9 cellular contexts compared by ENCODE assay signal in the genomic region with DNA sequence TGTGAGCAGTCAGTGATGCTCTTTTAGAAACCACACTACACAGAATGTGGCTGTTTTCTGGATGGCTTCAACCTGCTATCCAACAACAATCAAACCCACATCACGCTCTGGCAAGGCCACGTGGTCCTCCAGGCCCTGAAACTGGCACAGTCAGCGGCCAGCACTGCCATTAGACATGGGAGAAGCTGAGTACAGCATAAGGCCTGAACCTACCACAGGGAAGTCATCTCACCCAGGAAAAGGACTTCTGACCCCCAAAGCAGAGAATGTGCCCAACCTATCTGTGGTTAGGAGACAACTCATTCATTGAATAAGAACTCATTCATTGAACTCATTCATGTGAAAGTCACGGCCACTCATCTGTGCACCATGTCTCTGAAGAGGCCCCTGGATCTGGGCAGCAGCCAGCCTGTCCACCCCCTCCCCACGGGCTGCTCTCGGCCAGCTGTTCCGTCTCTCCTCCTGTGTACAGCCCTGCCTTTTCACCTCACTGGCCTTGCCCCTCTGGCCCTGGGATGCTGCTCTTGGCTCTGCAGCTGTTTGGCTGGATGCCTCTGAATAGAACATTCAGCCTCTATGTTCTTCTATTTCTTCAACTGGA. TPM values are rescaled to one million over a fixed set of nuclear protein-coding genes. Genes with fewer than 3 reads are reported as not detected.
DNase-seq lines count a peak whose midpoint lies in the region; ATAC-seq and TF ChIP-seq lines count a peak whose summit lies in the region.
"Had no signal": no experiment of that assay in that cellular context is flagged by ENCODE, and none has a peak within 500 bp of the region (broad histone marks: within the 10 kb centered on the region; RNA-seq: fewer than 3 reads in every experiment).

No MANE protein-coding gene starts in this region.

- no peaks in the 10 kb centered on the region for H3K36me3 ChIP-seq in body of pancreas (replicated peaks in 1 of 2; ENCODE audit: insufficient read depth in 1 of 2, low read depth in 2 of 2)
- H3K36me3 ChIP-seq in gastrocnemius medialis = no peaks in the 10 kb centered on the region

- ATAC-seq in body of pancreas (no peak), gastrocnemius medialis (no peak), HG02678 (IDR thresholded peaks at IDR 0.05; ENCODE audit: unreplicated experiment) (no peak), GM18520 (IDR thresholded peaks at IDR 0.05; ENCODE audit: unreplicated experiment) (no peak)
- ATAC-seq: effector memory CD8-positive, alpha-beta T cell had no signal

- peaks cover 54% of the 10 kb centered on the region for H3K4me1 ChIP-seq in body of pancreas
- H3K4me1 ChIP-seq in gastrocnemius medialis = peaks cover 62% of the 10 kb centered on the region in 2 donors

- TF ChIP-seq POLR2A in body of pancreas (IDR thresholded peaks at IDR 0.05) (no peak), gastrocnemius medialis (IDR thresholded peaks at IDR 0.05) (no peak)

- TF ChIP-seq CTCF in body of pancreas (IDR thresholded peaks at IDR 0.05) (no peak), gastrocnemius medialis (IDR thresholded peaks at IDR 0.05 in 4 of 5, conservative IDR thresholded peaks at IDR 0.05 in 1 of 5) (no peak)

- no peaks in the 10 kb centered on the region for H3K9me3 ChIP-seq in body of pancreas
- no peaks in the 10 kb centered on the region for H3K9me3 ChIP-seq in gastrocnemius medialis

- H3K27me3 ChIP-seq in body of pancreas (no peaks in the 10 kb centered on the region), gastrocnemius medialis (no peaks in the 10 kb centered on the region)

- 79 to 82% methylated on average over 7 of the region's 7 CpGs for WGBS in body of pancreas, 2 donors

- no peak overlapping the region for H3K4me3 ChIP-seq in body of pancreas
- H3K4me3 ChIP-seq in gastrocnemius medialis = no peak overlapping the region

- peak overlapping the region; percentile 90 to 99 (median 97) for H3K27ac ChIP-seq in body of pancreas
- peak overlapping the region; percentile 91 to 94 (median 93) for H3K27ac ChIP-seq in gastrocnemius medialis

- peak; percentile 83 for DNase-seq in LHCN-M2 (ENCODE audit: low read depth)
- peak in 1 of 4 donors; percentile 31 for DNase-seq in body of pancreas
- DNase-seq in iris pigment epithelial cell (ENCODE audit: low read depth) = peak; percentile 29
- DNase-seq in gastrocnemius medialis = no peak
- no peak for DNase-seq in 8988T
- no peak for DNase-seq in NCI-H1436 (lab: John Stamatoyannopoulos, UW)
- DNase-seq: effector memory CD8-positive, alpha-beta T cell had no signal

- in situ Hi-C loops in gastrocnemius medialis (cut with MboI; ENCODE audit: low sequenced_read_pairs in 4 of 4) = no loop called here

- intact Hi-C loops in body of pancreas (cut with DNase I) = no loop called here
- intact Hi-C loops in gastrocnemius medialis (cut with DNase I; ENCODE audit: low total_unique reads) = no loop called here

RNA-seq across cellular contexts. Expression of a gene that starts 41.1 kb away (rescaled TPM):
- total RNA-seq in LHCN-M2 (2014; rRNA removed) = 12.7 and 18.0 TPM in 2 replicates
- polyA plus RNA-seq in LHCN-M2 (2012) = 40.0 TPM
- 10 to 100 TPM; 29.0 to 66.7 TPM for total RNA-seq in body of pancreas
- 100 to 1,000 TPM; 281 to 590 (median 339) TPM for total RNA-seq in gastrocnemius medialis

Comparison
In these comparisons a context has a peak if more than half of its experiments do, and no peak if none do; other contexts are left out.
1. DNase-seq: peak in LHCN-M2 (single experiment) and iris pigment epithelial cell (single experiment); none in gastrocnemius medialis (0 of 2), 8988T (single experiment) and NCI-H1436 (single experiment).
2. RNA of a gene that starts 41.1 kb away (total RNA-seq): 281 to 590 TPM in gastrocnemius medialis; 29.0 to 66.7 TPM in body of pancreas and 12.7 to 18.0 TPM in LHCN-M2; every median in the first group is over 4 times any median in the second.